13 cellular contexts compared by ENCODE assay signal in the genomic region with DNA sequence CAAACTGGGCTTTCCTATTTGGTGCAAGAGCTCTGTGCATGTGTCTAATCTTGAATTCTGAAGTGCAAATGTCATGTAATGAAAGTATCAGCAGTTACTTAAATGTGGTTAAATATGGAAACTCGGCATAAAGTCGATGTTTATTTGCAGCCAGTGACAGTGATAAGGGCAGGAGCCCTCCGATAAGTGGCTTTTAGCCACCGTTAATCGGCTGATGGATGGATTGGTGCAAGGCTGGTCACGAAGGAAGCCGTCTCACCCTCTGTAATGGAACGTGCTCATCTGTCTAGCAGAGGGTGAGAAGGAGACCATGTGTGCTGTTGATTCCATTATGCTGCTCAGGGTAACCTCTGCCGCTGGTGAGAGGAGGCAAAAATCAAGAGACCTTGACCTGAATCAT.
DNase-seq lines count a peak whose midpoint lies in the region; ATAC-seq and TF ChIP-seq lines count a peak whose summit lies in the region.
"Had no signal": no experiment of that assay in that cellular context is flagged by ENCODE, and none has a peak within 500 bp of the region (broad histone marks: within the 10 kb centered on the region; RNA-seq: fewer than 3 reads in every experiment).

No MANE protein-coding gene starts in this region.

- peak overlapping the region; percentile 31 for H3K9ac ChIP-seq in neural cell (ENCODE audit: low read length)

- H3K4me2 ChIP-seq in neural cell (ENCODE audit: low read length), result peak overlapping the region; percentile 13
- H3K4me2 ChIP-seq: GM23338 had no signal

- peak; percentile 81 for TF ChIP-seq EP300 in neural cell (conservative IDR thresholded peaks at IDR 0.05; ENCODE audit: poor library complexity, severe bottlenecking)

- peak overlapping the region; percentile 16 for H2AFZ ChIP-seq in neural cell (ENCODE audit: low read depth, low read length)
- H2AFZ ChIP-seq: GM23338 had no signal

- H3K36me3 ChIP-seq in WERI-Rb-1 (no peaks in the 10 kb centered on the region), neural cell (ENCODE audit: insufficient read depth, low read length) (no peaks in the 10 kb centered on the region)

- H3K27ac ChIP-seq in WERI-Rb-1, result no peak overlapping the region
- H3K27ac ChIP-seq in neural cell (ENCODE audit: low read length), result peak overlapping the region; percentile 74

- H3K79me2 ChIP-seq in neural cell (replicated peaks; ENCODE audit: insufficient read depth, low read length), result no peaks in the 10 kb centered on the region

- H3K27me3 ChIP-seq in WERI-Rb-1 (ENCODE audit: insufficient read depth, low read depth, severe bottlenecking) (peaks cover 22% of the 10 kb centered on the region), neural cell (ENCODE audit: insufficient read depth, low read depth, low read length) (no peaks in the 10 kb centered on the region)

- H4K20me1 ChIP-seq in neural cell (ENCODE audit: insufficient read depth), result no peaks in the 10 kb centered on the region

- no peaks in the 10 kb centered on the region for H3F3A ChIP-seq in neural cell (ENCODE audit: insufficient read depth, low read length, poor library complexity, severe bottlenecking)

- H3K9me3 ChIP-seq in WERI-Rb-1 (ENCODE audit: severe bottlenecking) (no peaks in the 10 kb centered on the region), neural cell (ENCODE audit: low read length) (no peaks in the 10 kb centered on the region)

- H3K4me3 ChIP-seq in WERI-Rb-1 (ENCODE audit: low read depth, low read length) (no peak overlapping the region), neural cell (ENCODE audit: low read length) (peak overlapping the region; percentile 44)
- H3K4me3 ChIP-seq: GM23338 had no signal

- peak; percentile 70 for ATAC-seq in left ventricle myocardium superior
- no peak for ATAC-seq in GM21619 (IDR thresholded peaks at IDR 0.05; ENCODE audit: unreplicated experiment)
- ATAC-seq: GM23338 had no signal

- TF ChIP-seq RAD21 in neural cell (conservative IDR thresholded peaks at IDR 0.05), result no peak

- no peaks in the 10 kb centered on the region for H3K9me2 ChIP-seq in neural cell (ENCODE audit: insufficient read depth, low read length)

- intact Hi-C loops in left ventricle myocardium superior (cut with micrococcal nuclease) (no loop called here), cardiac septum (cut with DNase I) (no loop called here)

- DNase-seq in left ventricle myocardium superior (no peak), cardiac septum (ENCODE audit: low spot score) (no peak), WERI-Rb-1 (peak; percentile 21), SIG-M5 (lab: John Stamatoyannopoulos, UW) (no peak), NCI-H2029 (lab: John Stamatoyannopoulos, UW) (no peak)
- DNase-seq: C1 segment of cervical spinal cord; Calu3; CD4-positive, alpha-beta T cell; DMS 273 treated with DMSO at 0.1 percent for 48 hours; H7 had no signal

- TF ChIP-seq CTCF in WERI-Rb-1 (IDR thresholded peaks at IDR 0.05; ENCODE audit: low read depth, low read length), result no peak
- no peak for TF ChIP-seq CTCF in neural cell (IDR thresholded peaks at IDR 0.05; ENCODE audit: poor library complexity, severe bottlenecking)

TF ChIP-seq in neural cell, 6 proteins besides CTCF, POLR2A, EP300 and RAD21:
- TF ChIP-seq SMC3 (conservative IDR thresholded peaks at IDR 0.05; ENCODE audit: poor library complexity) (no peak), EZH2 (IDR thresholded peaks at IDR 0.05; ENCODE audit: borderline replicate concordance, insufficient read depth, low read length, poor library complexity, severe bottlenecking) (no peak), POLR2AphosphoS5 (IDR thresholded peaks at IDR 0.05) (peak; percentile 69), REST (IDR thresholded peaks at IDR 0.05; ENCODE audit: borderline replicate concordance) (peak; percentile 35), TAF1 (IDR thresholded peaks at IDR 0.05; ENCODE audit: low read depth) (no peak), MXI1 (conservative IDR thresholded peaks at IDR 0.05; ENCODE audit: poor library complexity, severe bottlenecking) (no peak)
